ENCODE assay signal across 9 cellular contexts in the genomic region with DNA sequence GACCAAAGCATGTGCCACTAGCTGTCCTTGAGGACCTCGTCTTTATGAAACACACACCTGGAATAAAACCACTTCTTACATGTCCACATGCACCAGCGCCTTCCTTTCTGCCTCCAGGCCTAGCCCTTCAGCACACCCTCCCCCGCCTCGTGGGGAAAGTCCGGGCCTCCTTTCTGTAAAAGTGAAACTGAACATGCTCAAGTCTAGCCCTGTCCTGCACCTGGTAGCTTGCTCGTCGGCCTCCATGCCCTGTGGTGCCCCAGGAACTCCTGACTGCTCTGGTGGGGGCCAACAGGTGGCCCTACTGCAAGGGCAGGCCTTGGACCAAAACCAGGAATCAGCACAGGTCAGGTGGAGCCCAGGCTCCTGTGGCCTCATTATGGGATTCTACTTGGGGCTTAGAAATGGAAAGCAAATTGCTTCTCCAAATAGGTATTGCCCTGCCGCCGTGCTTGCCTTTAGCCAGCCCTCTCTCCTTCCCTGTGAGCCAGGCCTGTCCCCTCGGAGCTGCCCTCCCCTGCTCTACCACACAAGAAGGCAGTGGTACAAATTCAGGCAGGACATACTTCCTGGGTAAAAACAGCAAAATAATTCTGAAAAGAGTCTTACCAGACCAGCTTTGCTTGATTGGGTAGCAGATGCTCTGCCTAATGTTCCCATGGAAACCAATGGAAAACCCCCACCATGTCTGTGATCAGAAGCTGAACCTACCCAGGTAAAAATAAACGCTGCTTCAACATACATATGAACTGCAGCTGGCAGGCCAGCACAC. TPM values are rescaled to one million over a fixed set of nuclear protein-coding genes. Genes with fewer than 3 reads are reported as not detected.
DNase-seq lines count a peak whose midpoint lies in the region; ATAC-seq and TF ChIP-seq lines count a peak whose summit lies in the region.
"Had no signal": no experiment of that assay in that cellular context is flagged by ENCODE, and none has a peak within 500 bp of the region (broad histone marks: within the 10 kb centered on the region; RNA-seq: fewer than 3 reads in every experiment).

No MANE protein-coding gene starts in this region.

- H3K4me1 Mint-ChIP-seq in activated CD4-positive, alpha-beta T cell treated with anti-CD3 and anti-CD28 coated beads for 36 hours, result peaks cover 33% of the 10 kb centered on the region

- DNase-seq in DMS 273 (lab: John Stamatoyannopoulos, UW; ENCODE audit: unreplicated experiment) (peak; percentile 26), DMS 273 treated with DMSO at 0.1 percent for 48 hours (lab: John Stamatoyannopoulos, UW) (no peak), epithelial cell of prostate (ENCODE audit: low read depth, low spot score) (peak; percentile 12), left ventricle myocardium superior (no peak), erythroblast (lab: John Stamatoyannopoulos, UW) (no peak)
- DNase-seq in activated CD4-positive, alpha-beta T cell treated with anti-CD3 and anti-CD28 coated beads for 36 hours, result peak; percentile 82
- DNase-seq in stimulated activated CD8-positive, alpha-beta memory T cell treated with anti-CD3 and anti-CD28 coated beads, Interleukin-12 subunit alpha, Interleukin-12 subunit beta, amount 100 ng/mL, for 24 hours (ENCODE audit: extremely low read depth), result peak; percentile 3

- no peak for TF ChIP-seq POLR2A in erythroblast (IDR thresholded peaks at IDR 0.05; ENCODE audit: low read length)

- no peaks in the 10 kb centered on the region for H3K36me3 Mint-ChIP-seq in activated CD4-positive, alpha-beta T cell treated with anti-CD3 and anti-CD28 coated beads for 36 hours (ENCODE audit: low read depth)

- peak overlapping the region; percentile 79 for H3K27ac Mint-ChIP-seq in activated CD4-positive, alpha-beta T cell treated with anti-CD3 and anti-CD28 coated beads for 36 hours

- H3K27me3 Mint-ChIP-seq in activated CD4-positive, alpha-beta T cell treated with anti-CD3 and anti-CD28 coated beads for 36 hours, result peaks cover 3% of the 10 kb centered on the region

- no peak overlapping the region for H3K27ac ChIP-seq in epithelial cell of prostate
- H3K27ac ChIP-seq: 22Rv1 had no signal

- POLR2A ChIA-PET in activated CD4-positive, alpha-beta T cell treated with anti-CD3 and anti-CD28 coated beads for 36 hours (lab: Charles Lee), result interaction anchor here (1.1 to 1.4 kb wide), 2 partner anchors 17 to 43 kb away, joined by 3 to 4 read pairs; no protein-coding TSS in a partner anchor

- CTCF ChIA-PET in activated CD4-positive, alpha-beta T cell treated with anti-CD3 and anti-CD28 coated beads for 36 hours (lab: Charles Lee), result interaction anchor here (0.8 kb wide), 1 partner anchor 39 kb away, joined by 3 read pairs; no protein-coding TSS in a partner anchor

- intact Hi-C loops in activated CD4-positive, alpha-beta T cell treated with anti-CD3 and anti-CD28 coated beads for 36 hours (cut with DNase I, micrococcal nuclease), result no loop called here
- intact Hi-C loops in left ventricle myocardium superior (cut with micrococcal nuclease), result no loop called here

- peak overlapping the region; percentile 31 for H3K4me3 Mint-ChIP-seq in activated CD4-positive, alpha-beta T cell treated with anti-CD3 and anti-CD28 coated beads for 36 hours

- H3K9me3 Mint-ChIP-seq in activated CD4-positive, alpha-beta T cell treated with anti-CD3 and anti-CD28 coated beads for 36 hours (ENCODE audit: low read depth), result no peaks in the 10 kb centered on the region

- ATAC-seq in HG03095 (IDR thresholded peaks at IDR 0.05; ENCODE audit: unreplicated experiment) (peak; percentile 87), left ventricle myocardium superior (no peak)
- peak; percentile 73 for ATAC-seq in activated CD4-positive, alpha-beta T cell treated with anti-CD3 and anti-CD28 coated beads for 36 hours

RNA-seq across cellular contexts. Expression of a gene that starts 43.5 kb away (rescaled TPM):
- 100 to 1,000 TPM; 343 to 385 TPM for total RNA-seq in activated CD4-positive, alpha-beta T cell treated with anti-CD3 and anti-CD28 coated beads for 36 hours
- 100.0 TPM for total RNA-seq in left ventricle myocardium superior

RNA-seq across cellular contexts. Expression of a gene that starts 43.9 kb away (rescaled TPM):
- total RNA-seq in activated CD4-positive, alpha-beta T cell treated with anti-CD3 and anti-CD28 coated beads for 36 hours, result 10 to 100 TPM; 40.1 to 42.6 TPM
- 18.4 TPM for total RNA-seq in left ventricle myocardium superior

Comparison
In these comparisons a context has a peak if more than half of its experiments do, and no peak if none do; other contexts are left out.
1. DNase-seq: peak in DMS 273 (single experiment), activated CD4-positive, alpha-beta T cell treated with anti-CD3 and anti-CD28 coated beads for 36 hours (single experiment), epithelial cell of prostate (single experiment) and stimulated activated CD8-positive, alpha-beta memory T cell treated with anti-CD3 and anti-CD28 coated beads, Interleukin-12 subunit alpha, Interleukin-12 subunit beta, amount 100 ng/mL, for 24 hours (single experiment); none in DMS 273 treated with DMSO at 0.1 percent for 48 hours (single experiment), left ventricle myocardium superior (single experiment) and erythroblast (0 of 2).